In genomic region chr5:17000296-17000939, GRCh38 we compare ENCODE assay signal across 11 cellular contexts.
DNase-seq lines count a peak whose midpoint lies in the region; TF ChIP-seq lines count a peak whose summit lies in the region.
"Had no signal": no experiment of that assay in that cellular context is flagged by ENCODE, and none has a peak within 500 bp of the region (broad histone marks: within the 10 kb centered on the region; RNA-seq: fewer than 3 reads in every experiment).

No MANE protein-coding gene starts in this region.

- no peaks in the 10 kb centered on the region for H3K36me3 ChIP-seq in thyroid gland

- H3K27ac Mint-ChIP-seq in HFFc6: peak overlapping the region; percentile 93
- H3K27ac Mint-ChIP-seq: activated B cell treated with CpG ODN at 0.5 μM for 24 hours had no signal

- peaks cover 14 to 19% of the 10 kb centered on the region in 2 donors for H3K4me1 ChIP-seq in thyroid gland

- no peaks in the 10 kb centered on the region for H3K27me3 ChIP-seq in thyroid gland

- H3K36me3 Mint-ChIP-seq in HFFc6 (ENCODE audit: low read depth): no peaks in the 10 kb centered on the region

- H3K27ac ChIP-seq in thyroid gland: peak overlapping the region in 2 of 3 donors; percentile 25 to 45

- H3K9me3 Mint-ChIP-seq in HFFc6: no peaks in the 10 kb centered on the region
- H3K9me3 Mint-ChIP-seq: activated B cell treated with CpG ODN at 0.5 μM for 24 hours had no signal

- no peak for TF ChIP-seq CTCF in HFFc6 (IDR thresholded peaks at IDR 0.05)
- no peak for TF ChIP-seq CTCF in foreskin fibroblast (IDR thresholded peaks at IDR 0.05; ENCODE audit: low read depth, low read length)
- no peak for TF ChIP-seq CTCF in thyroid gland (IDR thresholded peaks at IDR 0.05)

- intact Hi-C loops in thyroid gland (cut with DNase I): no loop called here

- DNase-seq in HFFc6: peak; percentile 95
- DNase-seq in T1000 (lab: John Stamatoyannopoulos, UW): peak; percentile 6
- DNase-seq in foreskin fibroblast: peak; percentile 88 to 91
- DNase-seq in thyroid gland: no peak
- DNase-seq in NCI-H1417 (lab: John Stamatoyannopoulos, UW): no peak
- no peak for DNase-seq in DMS53 treated with DMSO at 0.1 percent for 48 hours (lab: John Stamatoyannopoulos, UW; ENCODE audit: unreplicated experiment)
- DNase-seq in NCI-H82 (lab: John Stamatoyannopoulos, UW): no peak
- DNase-seq: activated B cell treated with CpG ODN at 0.5 μM for 24 hours; activated effector memory CD4-positive, alpha-beta T cell treated with Interleukin-2 at 50 U/mL for 16 hours; NCI-H146; nucleus accumbens had no signal

- WGBS in thyroid gland, 2 donors: 67 to 80% methylated on average over 4 to 5 of the region's 5 CpGs

- H3K9me3 ChIP-seq in thyroid gland: no peaks in the 10 kb centered on the region

- H3K4me3 ChIP-seq in foreskin fibroblast (ENCODE audit: low read depth in 1 of 2, low read length in 2 of 2) (no peak overlapping the region), thyroid gland (replicated peaks in 1 of 3) (no peak overlapping the region)

- peak overlapping the region; percentile 64 for H3K4me3 Mint-ChIP-seq in HFFc6
- H3K4me3 Mint-ChIP-seq: activated B cell treated with CpG ODN at 0.5 μM for 24 hours had no signal

- H3K4me1 Mint-ChIP-seq in HFFc6 (ENCODE audit: low read depth): peaks cover 65% of the 10 kb centered on the region
- H3K4me1 Mint-ChIP-seq: activated B cell treated with CpG ODN at 0.5 μM for 24 hours had no signal

- H3K27me3 Mint-ChIP-seq in HFFc6 (ENCODE audit: insufficient read depth): no peaks in the 10 kb centered on the region; the same call in 1 of the 2 replicates
- H3K27me3 Mint-ChIP-seq: activated B cell treated with CpG ODN at 0.5 μM for 24 hours had no signal

- no peak for TF ChIP-seq POLR2A in thyroid gland (IDR thresholded peaks at IDR 0.05)

Comparison
In these comparisons a context has a peak if more than half of its experiments do, and no peak if none do; other contexts are left out.
1. DNase-seq: peak in HFFc6 (single experiment), T1000 (single experiment) and foreskin fibroblast (2 of 2); none in thyroid gland (0 of 2), NCI-H1417 (0 of 3), DMS53 treated with DMSO at 0.1 percent for 48 hours (single experiment) and NCI-H82 (single experiment).